Comparison of ENCODE assay signal across 8 cellular contexts in genomic region chr17:40358323-40359038, GRCh38. TPM values are rescaled to one million over a fixed set of nuclear protein-coding genes. Genes with fewer than 3 reads are reported as not detected.
DNase-seq lines count a peak whose midpoint lies in the region; ATAC-seq, FAIRE-seq and TF ChIP-seq lines count a peak whose summit lies in the region.

No MANE protein-coding gene starts in this region.

- no peak overlapping the region for H3K27ac ChIP-seq in kidney (ENCODE audit: low read depth in 2 of 2, low read length in 2 of 2)

- H3K27me3 ChIP-seq in BE2C, result no peaks in the 10 kb centered on the region

- FAIRE-seq in kidney (lab: Jason Lieb, UNC), result peak; percentile 92

- DNase-seq in BE2C (peak; percentile 91), HCEC 1CT (peak; percentile 76), NCI-H510A treated with DMSO at 0.1 percent for 48 hours (lab: John Stamatoyannopoulos, UW) (peak; percentile 83), kidney (peak; percentile 95)
- DNase-seq in activated CD4-positive, alpha-beta T cell treated with anti-CD3 and anti-CD28 coated beads for 24 hours (ENCODE audit: low read depth in 2 of 2), result peak; percentile 86 to 91
- DNase-seq in central memory CD4-positive, alpha-beta T cell, result peak; percentile 79
- DNase-seq in stimulated activated CD4-positive, alpha-beta T cell treated with anti-CD3 and anti-CD28 coated beads, Interleukin-1b, Interleukin-23, amount 100 ng/mL, for 4 hours (ENCODE audit: low read depth in 2 of 2), result peak; percentile 89

- H3K9me3 ChIP-seq in BE2C, result no peaks in the 10 kb centered on the region
- no peaks in the 10 kb centered on the region for H3K9me3 ChIP-seq in kidney (ENCODE audit: control insufficient read depth in 1 of 2, low read length in 2 of 2)

- H3K4me1 ChIP-seq in BE2C, result peaks cover 29% of the 10 kb centered on the region
- peaks cover 3 to 14% of the 10 kb centered on the region in 2 donors for H3K4me1 ChIP-seq in kidney (ENCODE audit: control insufficient read depth in 1 of 2, insufficient read depth in 1 of 2, low read depth in 1 of 2, low read length in 2 of 2)

- H3K36me3 ChIP-seq in BE2C (peaks cover 26% of the 10 kb centered on the region), kidney (ENCODE audit: control insufficient read depth in 1 of 2, insufficient read depth in 2 of 2, low read length in 2 of 2) (peaks cover 3 to 11% of the 10 kb centered on the region in 2 donors)

- intact Hi-C loops in kidney (cut with DNase I), result no loop called here

- no peak for ATAC-seq in HG02973 (IDR thresholded peaks at IDR 0.05; ENCODE audit: unreplicated experiment)

- TF ChIP-seq CTCF in BE2C (IDR thresholded peaks at IDR 0.05; ENCODE audit: low read depth, low read length) (peak; percentile 91), kidney (IDR thresholded peaks at IDR 0.05; ENCODE audit: borderline replicate concordance, extremely low read depth, insufficient read depth) (peak; percentile 96)

- no peak overlapping the region for H3K9ac ChIP-seq in kidney (ENCODE audit: low read length in 2 of 2)

- H3K4me3 ChIP-seq in BE2C (ENCODE audit: low read depth, low read length), result 0 out of 2 replicates have a peak overlapping the region, but pooled peaks have one; percentile 12
- peak overlapping the region in 1 of 2 donors; percentile 22 for H3K4me3 ChIP-seq in kidney (ENCODE audit: low read length in 2 of 2)

RNA-seq across cellular contexts. Expression of gene GJD3, which starts 6.1 kb away (rescaled TPM):
- polyA plus RNA-seq in BE2C (2012; ENCODE audit: insufficient read depth, insufficient read length, low read depth), result 11.3 TPM
- 2.6 TPM for total RNA-seq in kidney
- not detected for polyA plus RNA-seq in kidney (ENCODE audit: insufficient read depth, low read depth, low replicate concordance)

RNA-seq across cellular contexts. Expression of gene RARA, which starts 49.5 kb away (rescaled TPM):
- polyA plus RNA-seq in BE2C (2012; ENCODE audit: insufficient read depth, insufficient read length, low read depth), result 141 TPM
- 45.7 TPM for total RNA-seq in kidney
- polyA plus RNA-seq in kidney (ENCODE audit: insufficient read depth, low read depth, low replicate concordance), result 22.5 TPM

RNA-seq across cellular contexts. Expression of gene TOP2A, which starts 59.2 kb away (rescaled TPM):
- polyA plus RNA-seq in BE2C (2012; ENCODE audit: insufficient read depth, insufficient read length, low read depth), result 17.6 TPM
- 2.7 TPM for total RNA-seq in kidney
- 0.82 TPM for polyA plus RNA-seq in kidney (ENCODE audit: insufficient read depth, low read depth, low replicate concordance)
